ENCODE assay signal across 1 cellular context in the genomic region with DNA sequence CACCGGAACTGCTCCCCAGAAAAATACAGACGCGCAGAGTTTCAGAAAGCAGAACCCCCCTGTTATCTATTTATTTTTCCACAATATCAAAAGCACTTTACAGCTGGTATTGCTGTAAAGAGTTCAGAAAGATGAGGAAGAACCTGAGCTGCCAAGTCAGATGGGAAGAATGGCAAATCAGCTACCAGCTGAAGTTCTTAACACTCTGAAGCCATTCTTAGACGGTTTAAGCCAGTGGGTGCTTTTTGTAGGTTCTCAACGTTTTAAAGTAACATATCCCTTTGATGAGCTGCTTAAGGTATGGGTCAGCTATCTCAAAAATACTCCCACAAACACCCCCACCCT.
TF ChIP-seq lines count a peak whose summit lies in the region.

No MANE protein-coding gene starts in this region.

TF ChIP-seq in IMR-90, 13 proteins besides CTCF, POLR2A, EP300 and RAD21:
- no peak for TF ChIP-seq MAZ (IDR thresholded peaks at IDR 0.05; ENCODE audit: borderline replicate concordance, low read depth, low read length)
- no peak for TF ChIP-seq RFX5 (IDR thresholded peaks at IDR 0.05; ENCODE audit: low read depth, low read length)
- no peak for TF ChIP-seq FOS (IDR thresholded peaks at IDR 0.05; ENCODE audit: low read depth, low read length)
- no peak for TF ChIP-seq RCOR1 (IDR thresholded peaks at IDR 0.05; ENCODE audit: insufficient replicate concordance, low read length)
- TF ChIP-seq, protein P1, sequence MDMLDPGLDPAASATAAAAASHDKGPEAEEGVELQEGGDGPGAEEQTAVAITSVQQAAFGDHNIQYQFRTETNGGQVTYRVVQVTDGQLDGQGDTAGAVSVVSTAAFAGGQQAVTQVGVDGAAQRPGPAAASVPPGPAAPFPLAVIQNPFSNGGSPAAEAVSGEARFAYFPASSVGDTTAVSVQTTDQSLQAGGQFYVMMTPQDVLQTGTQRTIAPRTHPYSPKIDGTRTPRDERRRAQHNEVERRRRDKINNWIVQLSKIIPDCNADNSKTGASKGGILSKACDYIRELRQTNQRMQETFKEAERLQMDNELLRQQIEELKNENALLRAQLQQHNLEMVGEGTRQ (IDR thresholded peaks at IDR 0.05; ENCODE audit: low read depth, low read length): no peak
- TF ChIP-seq, protein P2, sequence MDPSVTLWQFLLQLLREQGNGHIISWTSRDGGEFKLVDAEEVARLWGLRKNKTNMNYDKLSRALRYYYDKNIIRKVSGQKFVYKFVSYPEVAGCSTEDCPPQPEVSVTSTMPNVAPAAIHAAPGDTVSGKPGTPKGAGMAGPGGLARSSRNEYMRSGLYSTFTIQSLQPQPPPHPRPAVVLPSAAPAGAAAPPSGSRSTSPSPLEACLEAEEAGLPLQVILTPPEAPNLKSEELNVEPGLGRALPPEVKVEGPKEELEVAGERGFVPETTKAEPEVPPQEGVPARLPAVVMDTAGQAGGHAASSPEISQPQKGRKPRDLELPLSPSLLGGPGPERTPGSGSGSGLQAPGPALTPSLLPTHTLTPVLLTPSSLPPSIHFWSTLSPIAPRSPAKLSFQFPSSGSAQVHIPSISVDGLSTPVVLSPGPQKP (IDR thresholded peaks at IDR 0.05; ENCODE audit: borderline replicate concordance, low read depth, low read length): no peak
- no peak for TF ChIP-seq SMC3 (IDR thresholded peaks at IDR 0.05; ENCODE audit: low read depth, low read length)
- TF ChIP-seq MXI1 (IDR thresholded peaks at IDR 0.05; ENCODE audit: borderline replicate concordance, low read depth, low read length): no peak
- TF ChIP-seq NFE2L2 (IDR thresholded peaks at IDR 0.05; ENCODE audit: low read depth, low read length): no peak
- TF ChIP-seq CHD1 (IDR thresholded peaks at IDR 0.05; ENCODE audit: low read depth, low read length): no peak
- TF ChIP-seq MAFK (IDR thresholded peaks at IDR 0.05; ENCODE audit: low read depth, low read length): no peak
- no peak for TF ChIP-seq BHLHE40 (IDR thresholded peaks at IDR 0.05; ENCODE audit: low read depth, low read length)
- TF ChIP-seq CEBPB (IDR thresholded peaks at IDR 0.05; ENCODE audit: low read depth, low read length): no peak
